ENCODE assay signal across 1 cellular context in genomic region chr11:69000831-69001245, GRCh38.
TF ChIP-seq lines count a peak whose summit lies in the region.

No MANE protein-coding gene starts in this region.

TF ChIP-seq in GM23338, 12 proteins besides CTCF, POLR2A, EP300 and RAD21 (continued from another document):
- TF ChIP-seq, protein P1, sequence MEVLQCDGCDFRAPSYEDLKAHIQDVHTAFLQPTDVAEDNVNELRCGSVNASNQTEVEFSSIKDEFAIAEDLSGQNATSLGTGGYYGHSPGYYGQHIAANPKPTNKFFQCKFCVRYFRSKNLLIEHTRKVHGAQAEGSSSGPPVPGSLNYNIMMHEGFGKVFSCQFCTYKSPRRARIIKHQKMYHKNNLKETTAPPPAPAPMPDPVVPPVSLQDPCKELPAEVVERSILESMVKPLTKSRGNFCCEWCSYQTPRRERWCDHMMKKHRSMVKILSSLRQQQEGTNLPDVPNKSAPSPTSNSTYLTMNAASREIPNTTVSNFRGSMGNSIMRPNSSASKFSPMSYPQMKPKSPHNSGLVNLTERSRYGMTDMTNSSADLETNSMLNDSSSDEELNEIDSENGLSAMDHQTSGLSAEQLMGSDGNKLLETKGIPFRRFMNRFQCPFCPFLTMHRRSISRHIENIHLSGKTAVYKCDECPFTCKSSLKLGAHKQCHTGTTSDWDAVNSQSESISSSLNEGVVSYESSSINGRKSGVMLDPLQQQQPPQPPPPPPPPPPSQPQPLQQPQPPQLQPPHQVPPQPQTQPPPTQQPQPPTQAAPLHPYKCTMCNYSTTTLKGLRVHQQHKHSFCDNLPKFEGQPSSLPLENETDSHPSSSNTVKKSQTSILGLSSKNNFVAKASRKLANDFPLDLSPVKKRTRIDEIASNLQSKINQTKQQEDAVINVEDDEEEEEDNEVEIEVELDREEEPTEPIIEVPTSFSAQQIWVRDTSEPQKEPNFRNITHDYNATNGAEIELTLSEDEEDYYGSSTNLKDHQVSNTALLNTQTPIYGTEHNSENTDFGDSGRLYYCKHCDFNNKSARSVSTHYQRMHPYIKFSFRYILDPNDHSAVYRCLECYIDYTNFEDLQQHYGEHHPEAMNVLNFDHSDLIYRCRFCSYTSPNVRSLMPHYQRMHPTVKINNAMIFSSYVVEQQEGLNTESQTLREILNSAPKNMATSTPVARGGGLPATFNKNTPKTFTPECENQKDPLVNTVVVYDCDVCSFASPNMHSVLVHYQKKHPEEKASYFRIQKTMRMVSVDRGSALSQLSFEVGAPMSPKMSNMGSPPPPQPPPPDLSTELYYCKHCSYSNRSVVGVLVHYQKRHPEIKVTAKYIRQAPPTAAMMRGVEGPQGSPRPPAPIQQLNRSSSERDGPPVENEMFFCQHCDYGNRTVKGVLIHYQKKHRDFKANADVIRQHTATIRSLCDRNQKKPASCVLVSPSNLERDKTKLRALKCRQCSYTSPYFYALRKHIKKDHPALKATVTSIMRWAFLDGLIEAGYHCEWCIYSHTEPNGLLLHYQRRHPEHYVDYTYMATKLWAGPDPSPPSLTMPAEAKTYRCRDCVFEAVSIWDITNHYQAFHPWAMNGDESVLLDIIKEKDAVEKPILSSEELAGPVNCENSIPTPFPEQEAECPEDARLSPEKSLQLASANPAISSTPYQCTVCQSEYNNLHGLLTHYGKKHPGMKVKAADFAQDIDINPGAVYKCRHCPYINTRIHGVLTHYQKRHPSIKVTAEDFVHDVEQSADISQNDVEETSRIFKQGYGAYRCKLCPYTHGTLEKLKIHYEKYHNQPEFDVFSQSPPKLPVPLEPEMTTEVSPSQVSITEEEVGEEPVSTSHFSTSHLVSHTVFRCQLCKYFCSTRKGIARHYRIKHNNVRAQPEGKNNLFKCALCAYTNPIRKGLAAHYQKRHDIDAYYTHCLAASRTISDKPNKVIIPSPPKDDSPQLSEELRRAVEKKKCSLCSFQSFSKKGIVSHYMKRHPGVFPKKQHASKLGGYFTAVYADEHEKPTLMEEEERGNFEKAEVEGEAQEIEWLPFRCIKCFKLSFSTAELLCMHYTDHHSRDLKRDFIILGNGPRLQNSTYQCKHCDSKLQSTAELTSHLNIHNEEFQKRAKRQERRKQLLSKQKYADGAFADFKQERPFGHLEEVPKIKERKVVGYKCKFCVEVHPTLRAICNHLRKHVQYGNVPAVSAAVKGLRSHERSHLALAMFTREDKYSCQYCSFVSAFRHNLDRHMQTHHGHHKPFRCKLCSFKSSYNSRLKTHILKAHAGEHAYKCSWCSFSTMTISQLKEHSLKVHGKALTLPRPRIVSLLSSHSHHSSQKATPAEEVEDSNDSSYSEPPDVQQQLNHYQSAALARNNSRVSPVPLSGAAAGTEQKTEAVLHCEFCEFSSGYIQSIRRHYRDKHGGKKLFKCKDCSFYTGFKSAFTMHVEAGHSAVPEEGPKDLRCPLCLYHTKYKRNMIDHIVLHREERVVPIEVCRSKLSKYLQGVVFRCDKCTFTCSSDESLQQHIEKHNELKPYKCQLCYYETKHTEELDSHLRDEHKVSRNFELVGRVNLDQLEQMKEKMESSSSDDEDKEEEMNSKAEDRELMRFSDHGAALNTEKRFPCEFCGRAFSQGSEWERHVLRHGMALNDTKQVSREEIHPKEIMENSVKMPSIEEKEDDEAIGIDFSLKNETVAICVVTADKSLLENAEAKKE (CRISPR knock-in tag; IDR thresholded peaks at IDR 0.05) = no peak
TF ChIP-seq in GM23338: peak in this region for 0.
